In genomic region chr6:93358435-93358834, GRCh38 we compare ENCODE assay signal across 12 cellular contexts.
A peak's percentile ranks its signal among the peaks of the same experiment; 100 is the strongest.
DNase-seq lines count a peak whose midpoint lies in the region; ATAC-seq, FAIRE-seq and TF ChIP-seq lines count a peak whose summit lies in the region.
"Had no signal": no experiment of that assay in that cellular context is flagged by ENCODE, and none has a peak within 500 bp of the region (broad histone marks: within the 10 kb centered on the region; RNA-seq: fewer than 3 reads in every experiment).

No MANE protein-coding gene starts in this region.

- H3K36me3 Mint-ChIP-seq in WTC11: peaks cover 16% of the 10 kb centered on the region
- no peaks in the 10 kb centered on the region for H3K36me3 Mint-ChIP-seq in activated naive CD4-positive, alpha-beta T cell treated with anti-CD3 and anti-CD28 coated beads, Interleukin-2, amount 10 ng/mL, durations not matched to agents 7 days and 5 days
- H3K36me3 Mint-ChIP-seq: CD14-positive monocyte; CD8-positive, alpha-beta T cell had no signal

- TF ChIP-seq EP300 in HepG2 (IDR thresholded peaks at IDR 0.05; ENCODE audit: low read depth in 2 of 2, low read length in 2 of 2) (no peak), HepG2 (CRISPR knock-in tag; IDR thresholded peaks at IDR 0.05; ENCODE audit: borderline replicate concordance) (no peak)

- H3K9ac ChIP-seq in HepG2 (ENCODE audit: insufficient read depth, low read depth, low read length) (no peak overlapping the region), Loucy (ENCODE audit: low read depth, low read length, poor library complexity, severe bottlenecking) (no peak overlapping the region)

- TF ChIP-seq POLR2A in HepG2 (IDR thresholded peaks at IDR 0.05; ENCODE audit: insufficient read depth in 1 of 2, low read depth in 2 of 2, low read length in 2 of 2): no peak
- no peak for TF ChIP-seq POLR2A in right lobe of liver (IDR thresholded peaks at IDR 0.05)

- H3K4me1 Mint-ChIP-seq in WTC11: peaks cover 18% of the 10 kb centered on the region
- H3K4me1 Mint-ChIP-seq in activated naive CD4-positive, alpha-beta T cell treated with anti-CD3 and anti-CD28 coated beads, Interleukin-2, amount 10 ng/mL, durations not matched to agents 7 days and 5 days: no peaks in the 10 kb centered on the region
- H3K4me1 Mint-ChIP-seq: CD14-positive monocyte had no signal

- H3K4me1 ChIP-seq in HepG2 (ENCODE audit: insufficient read depth, low read length) (no peaks in the 10 kb centered on the region), right lobe of liver (no peaks in the 10 kb centered on the region), Loucy (ENCODE audit: insufficient read depth, low read length, poor library complexity, severe bottlenecking) (no peaks in the 10 kb centered on the region)
- H3K4me1 ChIP-seq: Caco-2 had no signal

- no peak for FAIRE-seq in HepG2 (lab: Jason Lieb, UNC)

- 5% methylated on average over 2 of the region's 2 CpGs for WGBS in HepG2 (ENCODE audit: low lambda C conversion rate)
- 61% methylated on average over 2 of the region's 2 CpGs for WGBS in right lobe of liver (ENCODE audit: insufficient coverage, low coverage, low lambda C conversion rate, missing lambda C conversion rate)

- DNase-seq in HepG2 (ENCODE audit: low spot score) (no peak), right lobe of liver (no peak), WTC11 (ENCODE audit: low spot score) (no peak), KBM-7 (no peak)
- no peak for DNase-seq in activated naive CD4-positive, alpha-beta T cell treated with anti-CD3 and anti-CD28 coated beads, Interleukin-2, amount 10 ng/mL, durations not matched to agents 7 days and 5 days
- DNase-seq: Caco-2; CD8-positive, alpha-beta T cell; HCEC 1CT had no signal

- no peaks in the 10 kb centered on the region for H3K36me3 ChIP-seq in HepG2 (replicated peaks in 1 of 2; ENCODE audit: control insufficient read depth in 1 of 2, insufficient read depth in 2 of 2, low read length in 2 of 2)
- no peaks in the 10 kb centered on the region for H3K36me3 ChIP-seq in right lobe of liver
- no peaks in the 10 kb centered on the region for H3K36me3 ChIP-seq in Loucy (ENCODE audit: insufficient read depth, low read length)

- no peak overlapping the region for H2AFZ ChIP-seq in HepG2 (ENCODE audit: low read length)
- 0 out of 2 replicates have a peak overlapping the region, but pooled peaks have one; percentile 36 for H2AFZ ChIP-seq in Loucy (ENCODE audit: low read length)

- H3K27me3 Mint-ChIP-seq in WTC11 (ENCODE audit: low read depth): no peaks in the 10 kb centered on the region
- no peaks in the 10 kb centered on the region for H3K27me3 Mint-ChIP-seq in activated naive CD4-positive, alpha-beta T cell treated with anti-CD3 and anti-CD28 coated beads, Interleukin-2, amount 10 ng/mL, durations not matched to agents 7 days and 5 days

- H3K4me2 ChIP-seq in HepG2 (ENCODE audit: low read depth, low read length): no peak overlapping the region
- H3K4me2 ChIP-seq in Loucy (ENCODE audit: low read depth, low read length, poor library complexity, severe bottlenecking): no peak overlapping the region

- H3K9me3 Mint-ChIP-seq in WTC11: no peaks in the 10 kb centered on the region
- H3K9me3 Mint-ChIP-seq in activated naive CD4-positive, alpha-beta T cell treated with anti-CD3 and anti-CD28 coated beads, Interleukin-2, amount 10 ng/mL, durations not matched to agents 7 days and 5 days: peaks cover 4% of the 10 kb centered on the region

- H3K27ac ChIP-seq in HepG2 (ENCODE audit: extremely low read length, insufficient read depth, low read length): no peak overlapping the region
- H3K27ac ChIP-seq in right lobe of liver: no peak overlapping the region
- H3K27ac ChIP-seq: HL-60 had no signal

- no peaks in the 10 kb centered on the region for H4K20me1 ChIP-seq in HepG2 (ENCODE audit: insufficient read depth, low read length)
- H4K20me1 ChIP-seq in Loucy (ENCODE audit: insufficient read depth, low read length, poor library complexity, severe bottlenecking): no peaks in the 10 kb centered on the region

- no peak overlapping the region for H3K4me3 Mint-ChIP-seq in WTC11
- no peak overlapping the region for H3K4me3 Mint-ChIP-seq in activated naive CD4-positive, alpha-beta T cell treated with anti-CD3 and anti-CD28 coated beads, Interleukin-2, amount 10 ng/mL, durations not matched to agents 7 days and 5 days
- H3K4me3 Mint-ChIP-seq: CD14-positive monocyte; CD8-positive, alpha-beta T cell had no signal

- in situ Hi-C loops in HepG2 (cut with HindIII; ENCODE audit: extremely low pct_ligation_motif_present, low pct_unique_long_range_greater_than_20kb) (no loop called here), KBM-7 (cut with MboI; ENCODE audit: low pct_unique_long_range_greater_than_20kb, low sequenced_read_pairs) (no loop called here)

- no peak for TF ChIP-seq RAD21 in HepG2 (CRISPR knock-in tag; IDR thresholded peaks at IDR 0.05)

- no peaks in the 10 kb centered on the region for H3K79me2 ChIP-seq in HepG2 (ENCODE audit: insufficient read depth, low read length)
- no peaks in the 10 kb centered on the region for H3K79me2 ChIP-seq in Loucy (ENCODE audit: insufficient read depth, low read length)

- intact Hi-C loops in HepG2 (cut with micrococcal nuclease; ENCODE audit: unreplicated experiment): no loop called here
- intact Hi-C loops in right lobe of liver (cut with DNase I): no loop called here

- H3K4me3 ChIP-seq in HepG2 (replicated peaks in 1 of 3; ENCODE audit: insufficient read depth in 1 of 3, low read depth in 2 of 3, low read length in 3 of 3) (no peak overlapping the region), right lobe of liver (no peak overlapping the region), Loucy (ENCODE audit: low read length, poor library complexity, severe bottlenecking) (no peak overlapping the region)

- POLR2A ChIA-PET in HepG2 (lab: Yijun Ruan, JAX): no interaction called here
- POLR2A ChIA-PET in WTC11 (lab: Charles Lee): no interaction called here

- H3K27me3 ChIP-seq in HepG2 (ENCODE audit: control insufficient read depth in 1 of 2, insufficient read depth in 2 of 2, low read length in 2 of 2) (no peaks in the 10 kb centered on the region), right lobe of liver (no peaks in the 10 kb centered on the region), Loucy (ENCODE audit: insufficient read depth, low read length, poor library complexity, severe bottlenecking) (no peaks in the 10 kb centered on the region)

- H3K9me2 ChIP-seq in Loucy (replicated peaks; ENCODE audit: low read depth, low read length): no peaks in the 10 kb centered on the region

- no peak for ATAC-seq in HepG2
- no peak for ATAC-seq in right lobe of liver
- no peak for ATAC-seq in WTC11
- no peak for ATAC-seq in HG02840 (IDR thresholded peaks at IDR 0.05; ENCODE audit: low FRiP score, unreplicated experiment)
- ATAC-seq: CD8-positive, alpha-beta T cell had no signal

- 0 out of 2 replicates have a peak overlapping the region, but pooled peaks have one; percentile 10 for H3K27ac Mint-ChIP-seq in WTC11
- H3K27ac Mint-ChIP-seq in activated naive CD4-positive, alpha-beta T cell treated with anti-CD3 and anti-CD28 coated beads, Interleukin-2, amount 10 ng/mL, durations not matched to agents 7 days and 5 days: no peak overlapping the region
- H3K27ac Mint-ChIP-seq: CD14-positive monocyte; CD8-positive, alpha-beta T cell had no signal

- TF ChIP-seq CTCF in HepG2 (CRISPR knock-in tag; IDR thresholded peaks at IDR 0.05) (no peak), right lobe of liver (IDR thresholded peaks at IDR 0.05) (no peak), Loucy (conservative IDR thresholded peaks at IDR 0.05; ENCODE audit: low read length) (no peak), WTC11 (IDR thresholded peaks at IDR 0.05) (no peak)

- H3K9me3 ChIP-seq in HepG2 (ENCODE audit: low read length) (no peaks in the 10 kb centered on the region), right lobe of liver (no peaks in the 10 kb centered on the region), Loucy (ENCODE audit: insufficient read depth, low read depth, low read length) (no peaks in the 10 kb centered on the region)
- H3K9me3 ChIP-seq: Caco-2 had no signal

- BruUV-seq in HepG2 (replicated peaks; lab: Mats Ljungman, UMichigan): no TSS peak

- CTCF ChIA-PET in HepG2 (lab: Yijun Ruan, JAX; ENCODE audit: low intra/inter-chr PET ratio, low total read pairs): no interaction called here
- CTCF ChIA-PET in WTC11 (lab: Charles Lee): no interaction called here
- CTCF ChIA-PET in activated naive CD4-positive, alpha-beta T cell treated with anti-CD3 and anti-CD28 coated beads, Interleukin-2, amount 10 ng/mL, durations not matched to agents 7 days and 5 days (lab: Charles Lee): interaction anchor here (0.6 kb wide), 1 partner anchor 309 kb away, joined by 3 read pairs; no protein-coding TSS in a partner anchor

- H3F3A ChIP-seq in Loucy (ENCODE audit: low read depth): no peaks in the 10 kb centered on the region

TF ChIP-seq in HepG2, 621 proteins besides CTCF, POLR2A, EP300 and RAD21 (continues in another document):
- TF ChIP-seq KDM4B (CRISPR knock-in tag; IDR thresholded peaks at IDR 0.05): no peak
- TF ChIP-seq TFE3 (CRISPR knock-in tag; IDR thresholded peaks at IDR 0.05): no peak

TF ChIP-seq in WTC11, 78 proteins besides CTCF, POLR2A, EP300 and RAD21 (continues in another document):
- no peak for TF ChIP-seq ERG (CRISPR knock-in tag; IDR thresholded peaks at IDR 0.05)
- no peak for TF ChIP-seq RORB (CRISPR knock-in tag; IDR thresholded peaks at IDR 0.05)
- no peak for TF ChIP-seq TEAD4 (CRISPR knock-in tag; IDR thresholded peaks at IDR 0.05)
- no peak for TF ChIP-seq CREM (CRISPR knock-in tag; IDR thresholded peaks at IDR 0.05)
- no peak for TF ChIP-seq NR1H2 (CRISPR knock-in tag; IDR thresholded peaks at IDR 0.05)
- TF ChIP-seq CDX4 (CRISPR knock-in tag; IDR thresholded peaks at IDR 0.05; ENCODE audit: borderline replicate concordance): no peak
- no peak for TF ChIP-seq CBFB (CRISPR knock-in tag; IDR thresholded peaks at IDR 0.05; ENCODE audit: low read depth)
- no peak for TF ChIP-seq RELA (CRISPR knock-in tag; IDR thresholded peaks at IDR 0.05; ENCODE audit: borderline replicate concordance)
